ENCODE assay signal across 1 cellular context in genomic region chr1:228273720-228274451, GRCh38.
TF ChIP-seq lines count a peak whose summit lies in the region.

No MANE protein-coding gene starts in this region.

TF ChIP-seq in SK-N-SH, 30 proteins besides CTCF, POLR2A, EP300 and RAD21 (continued from another document):
- TF ChIP-seq EZH2phosphoT487 (IDR thresholded peaks at IDR 0.05; ENCODE audit: borderline replicate concordance, low read depth), result no peak
- TF ChIP-seq, protein P1, sequence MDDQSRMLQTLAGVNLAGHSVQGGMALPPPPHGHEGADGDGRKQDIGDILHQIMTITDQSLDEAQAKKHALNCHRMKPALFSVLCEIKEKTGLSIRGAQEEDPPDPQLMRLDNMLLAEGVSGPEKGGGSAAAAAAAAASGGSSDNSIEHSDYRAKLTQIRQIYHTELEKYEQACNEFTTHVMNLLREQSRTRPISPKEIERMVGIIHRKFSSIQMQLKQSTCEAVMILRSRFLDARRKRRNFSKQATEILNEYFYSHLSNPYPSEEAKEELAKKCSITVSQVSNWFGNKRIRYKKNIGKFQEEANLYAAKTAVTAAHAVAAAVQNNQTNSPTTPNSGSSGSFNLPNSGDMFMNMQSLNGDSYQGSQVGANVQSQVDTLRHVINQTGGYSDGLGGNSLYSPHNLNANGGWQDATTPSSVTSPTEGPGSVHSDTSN (IDR thresholded peaks at IDR 0.05), result no peak
- no peak for TF ChIP-seq GATA2 (CRISPR knock-in tag; IDR thresholded peaks at IDR 0.05)
- no peak for TF ChIP-seq GABPA (IDR thresholded peaks at IDR 0.05; ENCODE audit: low read depth)
- TF ChIP-seq SIN3A (IDR thresholded peaks at IDR 0.05; ENCODE audit: borderline replicate concordance, low read depth, low read length), result no peak
